ENCODE assay signal across 20 cellular contexts in the genomic region with DNA sequence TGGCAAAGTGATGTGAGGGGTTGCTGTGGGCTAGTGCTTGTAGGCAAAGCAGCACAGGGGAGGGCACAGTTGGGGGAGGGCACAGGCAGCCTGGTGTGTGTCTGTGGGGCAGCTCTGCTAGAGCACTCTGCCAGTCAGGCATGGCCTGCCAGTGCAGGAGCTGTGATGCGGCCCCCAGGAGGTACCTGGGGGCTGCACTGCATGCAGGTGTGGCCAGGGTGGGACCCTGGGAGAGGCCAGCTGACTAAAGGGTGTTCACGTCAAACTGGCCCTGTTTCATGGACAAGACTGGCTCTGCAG. TPM values are rescaled to one million over a fixed set of nuclear protein-coding genes. Genes with fewer than 3 reads are reported as not detected.
DNase-seq lines count a peak whose midpoint lies in the region; ATAC-seq, FAIRE-seq and TF ChIP-seq lines count a peak whose summit lies in the region.
"Had no signal": no experiment of that assay in that cellular context is flagged by ENCODE, and none has a peak within 500 bp of the region (broad histone marks: within the 10 kb centered on the region; RNA-seq: fewer than 3 reads in every experiment).

No MANE protein-coding gene starts in this region.

- no peak overlapping the region for H4K91ac ChIP-seq in H1 (replicated peaks; ENCODE audit: insufficient read length, low read length)

- 85 to 100% (median 95%) methylated on average over 1 to 2 of the region's 2 CpGs for WGBS in heart left ventricle, 4 donors
- WGBS in H1 (ENCODE audit: extremely low coverage in 1 of 2, insufficient coverage in 1 of 2, insufficient read length in 1 of 2, insufficient replicate concordance in 2 of 2, low coverage in 1 of 2, low lambda C conversion rate in 2 of 2, missing lambda C conversion rate in 1 of 2), 2 experiments: 85% methylated on average over 2 of the region's 2 CpGs; no CpG with 5 or more reads in 1 of the 2 experiments
- WGBS in HepG2 (ENCODE audit: low lambda C conversion rate): 100% methylated on average over 1 of the region's 2 CpGs

- H3K79me1 ChIP-seq in H1 (ENCODE audit: low read depth, low read length): peaks cover 6% of the 10 kb centered on the region

- no peak for FAIRE-seq in H1 (lab: Jason Lieb, UNC)
- no peak for FAIRE-seq in HepG2 (lab: Jason Lieb, UNC)
- FAIRE-seq: A204.1, G401.6, GM18507 had no signal

- H3K23ac ChIP-seq in H1 (ENCODE audit: insufficient read length): no peak overlapping the region

- POLR2A ChIA-PET in H1 (lab: Charles Lee; ENCODE audit: partially characterized antibody) (no interaction called here), HepG2 (lab: Yijun Ruan, JAX) (no interaction called here)

- peak in 3 of 4 donors; percentile 26 to 63 (median 48) for ATAC-seq in heart left ventricle
- no peak; the same call in 2 of the 3 replicates for ATAC-seq in HepG2
- ATAC-seq: HCT116 had no signal

- no peak for TF ChIP-seq CTCF in heart left ventricle (IDR thresholded peaks at IDR 0.05)
- no peak for TF ChIP-seq CTCF in H1 (IDR thresholded peaks at IDR 0.05; ENCODE audit: control extremely low read depth in 1 of 3, insufficient read depth in 1 of 3, low read depth in 1 of 3, low read length in 3 of 3)
- no peak for TF ChIP-seq CTCF in HepG2 (CRISPR knock-in tag; IDR thresholded peaks at IDR 0.05)

- H3K56ac ChIP-seq in H1 (replicated peaks; ENCODE audit: insufficient read length, low read depth, low read length): no peak overlapping the region

- in situ Hi-C loops in HepG2 (cut with HindIII; ENCODE audit: extremely low pct_ligation_motif_present, low pct_unique_long_range_greater_than_20kb): no loop called here

- peak overlapping the region; percentile 43; the same call in 1 of the 2 replicates for H4K8ac ChIP-seq in H1 (ENCODE audit: extremely low read depth, insufficient read depth, low read length)

- H2BK12ac ChIP-seq in H1 (ENCODE audit: low read depth, low read length): no peak overlapping the region

- TF ChIP-seq POLR2A in heart left ventricle (IDR thresholded peaks at IDR 0.05) (no peak), H1 (IDR thresholded peaks at IDR 0.05; ENCODE audit: control extremely low read depth in 1 of 2, low read depth in 2 of 2, low read length in 2 of 2) (no peak), HepG2 (IDR thresholded peaks at IDR 0.05; ENCODE audit: insufficient read depth in 1 of 2, low read depth in 2 of 2, low read length in 2 of 2) (no peak)

- H3K4me3 ChIP-seq in heart left ventricle: no peak overlapping the region
- H3K4me3 ChIP-seq in H1 (ENCODE audit: extremely low read depth in 1 of 4, insufficient read depth in 2 of 4, low read depth in 3 of 4, low read length in 4 of 4): no peak overlapping the region
- no peak overlapping the region for H3K4me3 ChIP-seq in HepG2 (replicated peaks in 1 of 3; ENCODE audit: insufficient read depth in 1 of 3, low read depth in 2 of 3, low read length in 3 of 3)
- H3K4me3 ChIP-seq: GM23248 had no signal

- H3K27me3 ChIP-seq in heart left ventricle (no peaks in the 10 kb centered on the region), H1 (replicated peaks in 1 of 4; ENCODE audit: control insufficient read depth in 3 of 4, extremely low read depth in 1 of 4, insufficient read depth in 3 of 4, low read length in 3 of 4) (no peaks in the 10 kb centered on the region), HepG2 (ENCODE audit: control insufficient read depth in 1 of 2, insufficient read depth in 2 of 2, low read length in 2 of 2) (no peaks in the 10 kb centered on the region)

- no peak overlapping the region for H3K18ac ChIP-seq in H1 (ENCODE audit: extremely low read depth, low read length)

- no peak overlapping the region for H2AK5ac ChIP-seq in H1 (ENCODE audit: low read depth, low read length)

- H2BK15ac ChIP-seq in H1 (ENCODE audit: low read length): no peak overlapping the region

- intact Hi-C loops in heart left ventricle (cut with DNase I) (no loop called here), cardiac septum (cut with DNase I) (no loop called here), HepG2 (cut with micrococcal nuclease; ENCODE audit: unreplicated experiment) (no loop called here)

- no peak overlapping the region for H2BK20ac ChIP-seq in H1 (ENCODE audit: low read length)

- no peak overlapping the region for H2BK5ac ChIP-seq in H1 (ENCODE audit: low read depth, low read length)

- H3K4me1 ChIP-seq in heart left ventricle (peaks cover 0 to 30% (median 10%) of the 10 kb centered on the region in 12 donors), H1 (replicated peaks in 1 of 4; ENCODE audit: control insufficient read depth in 3 of 4, insufficient read depth in 4 of 4, low read length in 3 of 4) (no peaks in the 10 kb centered on the region), HepG2 (ENCODE audit: insufficient read depth, low read length) (peaks cover 11% of the 10 kb centered on the region; the same call in 1 of the 2 replicates)

- no peak overlapping the region for H2AFZ ChIP-seq in H1 (ENCODE audit: low read length)
- H2AFZ ChIP-seq in HepG2 (ENCODE audit: low read length): no peak overlapping the region
- H2AFZ ChIP-seq: GM23248 had no signal

- H3K4ac ChIP-seq in H1 (replicated peaks; ENCODE audit: insufficient read length, low read depth, low read length): no peak overlapping the region

- BruUV-seq in HepG2 (replicated peaks; lab: Mats Ljungman, UMichigan): no TSS peak

- TF ChIP-seq EP300 in H1 (IDR thresholded peaks at IDR 0.05; ENCODE audit: borderline replicate concordance in 1 of 2, low read depth in 2 of 2, low read length in 2 of 2) (no peak), HepG2 (IDR thresholded peaks at IDR 0.05; ENCODE audit: low read depth in 2 of 2, low read length in 2 of 2) (no peak), HepG2 (CRISPR knock-in tag; IDR thresholded peaks at IDR 0.05; ENCODE audit: borderline replicate concordance) (no peak)

- CTCF ChIA-PET in H1 (lab: Charles Lee; ENCODE audit: partially characterized antibody): interaction anchor here (0.6 kb wide), 1 partner anchor 640 kb away, joined by 4 read pairs; no protein-coding TSS in a partner anchor
- CTCF ChIA-PET in HepG2 (lab: Yijun Ruan, JAX; ENCODE audit: low intra/inter-chr PET ratio, low total read pairs): no interaction called here

- TF ChIP-seq RAD21 in H1 (IDR thresholded peaks at IDR 0.05 in 1 of 2, conservative IDR thresholded peaks at IDR 0.05 in 1 of 2; ENCODE audit: low read depth in 2 of 2, low read length in 2 of 2) (no peak), HepG2 (CRISPR knock-in tag; IDR thresholded peaks at IDR 0.05) (no peak)

- no peaks in the 10 kb centered on the region for H3K23me2 ChIP-seq in H1 (ENCODE audit: low read depth, low read length)

- H3K9ac ChIP-seq in H1 (replicated peaks in 1 of 4; ENCODE audit: extremely low read depth in 1 of 4, low read depth in 3 of 4, low read length in 3 of 4) (no peak overlapping the region), HepG2 (ENCODE audit: insufficient read depth, low read depth, low read length) (no peak overlapping the region)
- H3K9ac ChIP-seq: GM23248, SK-N-SH had no signal

- H3K27ac ChIP-seq in heart left ventricle (no peak overlapping the region), H1 (ENCODE audit: low read depth, low read length) (no peak overlapping the region), HepG2 (ENCODE audit: extremely low read length, insufficient read depth, low read length) (no peak overlapping the region)
- H3K27ac ChIP-seq: GM23248 had no signal

- H4K20me1 ChIP-seq in H1 (replicated peaks in 1 of 2; ENCODE audit: control insufficient read depth in 1 of 2, insufficient read depth in 2 of 2, low read length in 2 of 2) (peaks cover 5 to 8% of the 10 kb centered on the region in 2 experiments), HepG2 (ENCODE audit: insufficient read depth, low read length) (no peaks in the 10 kb centered on the region)

- H3K36me3 ChIP-seq in heart left ventricle (no peaks in the 10 kb centered on the region), H1 (ENCODE audit: control insufficient read depth in 2 of 4, insufficient read depth in 4 of 4, low read length in 3 of 4) (no peaks in the 10 kb centered on the region), HepG2 (replicated peaks in 1 of 2; ENCODE audit: control insufficient read depth in 1 of 2, insufficient read depth in 2 of 2, low read length in 2 of 2) (no peaks in the 10 kb centered on the region)

- no peak overlapping the region for H3K14ac ChIP-seq in H1 (ENCODE audit: insufficient read length)

- H3K79me2 ChIP-seq in H1 (ENCODE audit: control insufficient read depth in 1 of 2, insufficient read depth in 2 of 2, low read length in 2 of 2) (peaks cover 0 to 93% of the 10 kb centered on the region in 2 experiments), HepG2 (ENCODE audit: insufficient read depth, low read length) (peaks cover 91% of the 10 kb centered on the region)

- H2BK120ac ChIP-seq in H1 (replicated peaks; ENCODE audit: low read depth, low read length): no peak overlapping the region

- no peak for DNase-seq in heart left ventricle
- DNase-seq in cardiac septum (ENCODE audit: low spot score): no peak
- DNase-seq in H1 (ENCODE audit: low read depth in 1 of 2, low spot score in 2 of 2): no peak
- no peak for DNase-seq in HepG2 (ENCODE audit: low spot score)
- no peak for DNase-seq in epidermal melanocyte (ENCODE audit: insufficient read length, low spot score)
- DNase-seq in ureter (ENCODE audit: low spot score): no peak
- DNase-seq in occipital lobe (lab: John Stamatoyannopoulos, UW): no peak
- DNase-seq: GM23248, Karpas-422, MV-4-11, NCI-H1105 treated with DMSO at 0.1 percent for 48 hours, NCI-H2029 treated with DMSO at 0.1 percent for 48 hours, NCI-H345, NCI-H524 treated with DMSO at 0.1 percent for 48 hours, SIG-M5, SK-N-SH had no signal

- H4K5ac ChIP-seq in H1 (ENCODE audit: insufficient read length, low read depth, low read length): no peak overlapping the region

- no peak overlapping the region for H3K4me2 ChIP-seq in H1 (ENCODE audit: insufficient read depth in 1 of 2, low read depth in 2 of 2, low read length in 2 of 2)
- no peak overlapping the region for H3K4me2 ChIP-seq in HepG2 (ENCODE audit: low read depth, low read length)
- H3K4me2 ChIP-seq: SK-N-SH had no signal

- peaks cover 0 to 36% (median 3%) of the 10 kb centered on the region in 12 donors for H3K9me3 ChIP-seq in heart left ventricle
- no peaks in the 10 kb centered on the region for H3K9me3 ChIP-seq in H1 (ENCODE audit: insufficient read depth in 2 of 2, low read depth in 1 of 2, low read length in 1 of 2)
- H3K9me3 ChIP-seq in HepG2 (ENCODE audit: low read length): 0 out of 2 replicates have a peak, but pooled peaks cover 7% of the 10 kb centered on the region

RNA-seq across cellular contexts. Expression of gene FRS2, which starts 54.1 kb away (rescaled TPM):
- total RNA-seq in heart left ventricle: 10 to 100 TPM; 14.8 to 33.9 (median 21.4) TPM
- polyA plus RNA-seq in heart left ventricle: 10 to 100 TPM in 1 of 2 donors, 1 to 10 TPM in 1; 2.6 to 10.6 TPM
- 22.6 TPM for total RNA-seq in cardiac septum
- total RNA-seq in H1 (2021; fragmentation: NEBNext Ultra II Directional; extraction: Animal tissue kit (Norgen Biotek cat#: 25700)): 27.8 and 35.8 TPM in 2 replicates
- polyA plus RNA-seq in H1 (2011; rRNA removed): 5.4 and 10.3 TPM in 2 replicates
- polyA plus RNA-seq in H1 (2011; cell fraction: cytosol; rRNA removed): 10.3 TPM
- polyA plus RNA-seq in H1 (2011; cell fraction: nucleus; rRNA removed): 6.6 TPM
- 10.3 to 18.3 TPM (median 13.3 TPM) in 4 replicates for polyA plus RNA-seq in H1 (2012, experiment 1 of 2)
- 0.66 TPM for polyA plus RNA-seq in H1 (2012, experiment 2 of 2)
- polyA plus RNA-seq in H1 (2013, experiment 1 of 2): 10.8 TPM
- polyA plus RNA-seq in H1 (2013, experiment 2 of 2): 10.9 TPM
- polyA minus RNA-seq in H1 (2011; rRNA and poly(A)+ RNA removed): 32.9 and 49.5 TPM in 2 replicates
- polyA minus RNA-seq in H1 (2011; cell fraction: cytosol; rRNA and poly(A)+ RNA removed): 18.9 TPM
- polyA minus RNA-seq in H1 (2011; cell fraction: nucleus; rRNA and poly(A)+ RNA removed): 50.3 TPM
- 16.8 and 31.4 TPM in 2 replicates for total RNA-seq in HepG2 (2016; rRNA removed; fragmentation: Illumina TruSeq; extraction: Trizol)
- total RNA-seq in HepG2 (2016; cell fraction: cytosol; rRNA removed; fragmentation: Illumina TruSeq; extraction: Trizol; ENCODE audit: low read depth): 4.7 and 5.6 TPM in 2 replicates
- 16.4 and 31.5 TPM in 2 replicates for total RNA-seq in HepG2 (2016; cell fraction: insoluble cytoplasmic fraction; rRNA removed; fragmentation: Illumina TruSeq; extraction: Trizol)
- total RNA-seq in HepG2 (2016; cell fraction: membrane; rRNA removed; fragmentation: Illumina TruSeq; extraction: Trizol): 22.4 and 22.5 TPM in 2 replicates
- 28.4 and 31.2 TPM in 2 replicates for total RNA-seq in HepG2 (2016; cell fraction: nucleus; rRNA removed; fragmentation: Illumina TruSeq; extraction: Trizol)
- 6.9 and 8.3 TPM in 2 replicates for polyA plus RNA-seq in HepG2 (2011; rRNA removed)
- 4.1 and 5.5 TPM in 2 replicates for polyA plus RNA-seq in HepG2 (2011; cell fraction: cytosol; rRNA removed)
- polyA plus RNA-seq in HepG2 (2011; cell fraction: nucleus; rRNA removed): 6.9 and 7.2 TPM in 2 replicates
- polyA plus RNA-seq in HepG2 (2012): 6.1 and 7.0 TPM in 2 replicates
- polyA plus RNA-seq in HepG2 (2016; cell fraction: cytosol; fragmentation: Illumina TruSeq; extraction: Trizol; ENCODE audit: low read depth): 1.2 TPM in 2 replicates
- 14.7 and 15.8 TPM in 2 replicates for polyA plus RNA-seq in HepG2 (2016; cell fraction: insoluble cytoplasmic fraction; fragmentation: Illumina TruSeq; extraction: Trizol; ENCODE audit: low read depth)
- polyA plus RNA-seq in HepG2 (2016; cell fraction: membrane; fragmentation: Illumina TruSeq; extraction: Trizol; ENCODE audit: low read depth): 5.8 and 7.6 TPM in 2 replicates
- 17.3 and 19.7 TPM in 2 replicates for polyA plus RNA-seq in HepG2 (2016; cell fraction: nucleus; fragmentation: Illumina TruSeq; extraction: Trizol; ENCODE audit: insufficient read depth, low read depth)
- polyA minus RNA-seq in HepG2 (2011; rRNA and poly(A)+ RNA removed; ENCODE audit: low replicate concordance): 11.2 and 18.2 TPM in 2 replicates
- 10.3 and 13.9 TPM in 2 replicates for polyA minus RNA-seq in HepG2 (2011; cell fraction: cytosol; rRNA and poly(A)+ RNA removed)
- 43.4 and 53.3 TPM in 2 replicates for polyA minus RNA-seq in HepG2 (2011; cell fraction: nucleus; rRNA and poly(A)+ RNA removed)
- total RNA-seq in ureter: 38.2 TPM
- total RNA-seq in occipital lobe: 66.8 TPM
